In the genomic region with DNA sequence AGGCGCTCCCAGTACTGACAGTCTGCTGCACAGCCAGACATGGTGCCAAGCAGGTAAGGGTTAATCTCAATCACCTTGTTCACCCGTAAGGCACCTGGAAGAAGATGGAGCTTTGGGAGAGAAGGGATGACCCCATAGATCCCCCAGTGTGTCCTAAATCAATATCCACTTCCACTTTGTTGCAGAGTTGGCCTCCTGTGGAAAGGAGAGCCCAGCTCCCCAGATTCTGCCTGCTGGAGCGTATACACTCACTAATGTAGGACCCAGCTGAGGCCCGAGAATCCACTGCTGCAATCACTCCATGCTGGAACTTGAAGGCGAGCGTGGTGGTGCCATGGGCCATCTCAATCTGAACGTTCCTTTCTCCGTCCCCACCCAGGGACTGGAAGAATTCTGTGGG, we compare ENCODE assay signal across 1 cellular context.
TF ChIP-seq lines count a peak whose summit lies in the region.

No MANE protein-coding gene starts in this region.

TF ChIP-seq in SK-N-SH, 30 proteins besides CTCF, POLR2A, EP300 and RAD21:
- TF ChIP-seq, protein P1, sequence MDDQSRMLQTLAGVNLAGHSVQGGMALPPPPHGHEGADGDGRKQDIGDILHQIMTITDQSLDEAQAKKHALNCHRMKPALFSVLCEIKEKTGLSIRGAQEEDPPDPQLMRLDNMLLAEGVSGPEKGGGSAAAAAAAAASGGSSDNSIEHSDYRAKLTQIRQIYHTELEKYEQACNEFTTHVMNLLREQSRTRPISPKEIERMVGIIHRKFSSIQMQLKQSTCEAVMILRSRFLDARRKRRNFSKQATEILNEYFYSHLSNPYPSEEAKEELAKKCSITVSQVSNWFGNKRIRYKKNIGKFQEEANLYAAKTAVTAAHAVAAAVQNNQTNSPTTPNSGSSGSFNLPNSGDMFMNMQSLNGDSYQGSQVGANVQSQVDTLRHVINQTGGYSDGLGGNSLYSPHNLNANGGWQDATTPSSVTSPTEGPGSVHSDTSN (IDR thresholded peaks at IDR 0.05): no peak
- TF ChIP-seq RCOR1 (IDR thresholded peaks at IDR 0.05; ENCODE audit: low read length) (no peak), YY1 (IDR thresholded peaks at IDR 0.05; ENCODE audit: low read depth) (no peak)
- TF ChIP-seq, protein P2, sequence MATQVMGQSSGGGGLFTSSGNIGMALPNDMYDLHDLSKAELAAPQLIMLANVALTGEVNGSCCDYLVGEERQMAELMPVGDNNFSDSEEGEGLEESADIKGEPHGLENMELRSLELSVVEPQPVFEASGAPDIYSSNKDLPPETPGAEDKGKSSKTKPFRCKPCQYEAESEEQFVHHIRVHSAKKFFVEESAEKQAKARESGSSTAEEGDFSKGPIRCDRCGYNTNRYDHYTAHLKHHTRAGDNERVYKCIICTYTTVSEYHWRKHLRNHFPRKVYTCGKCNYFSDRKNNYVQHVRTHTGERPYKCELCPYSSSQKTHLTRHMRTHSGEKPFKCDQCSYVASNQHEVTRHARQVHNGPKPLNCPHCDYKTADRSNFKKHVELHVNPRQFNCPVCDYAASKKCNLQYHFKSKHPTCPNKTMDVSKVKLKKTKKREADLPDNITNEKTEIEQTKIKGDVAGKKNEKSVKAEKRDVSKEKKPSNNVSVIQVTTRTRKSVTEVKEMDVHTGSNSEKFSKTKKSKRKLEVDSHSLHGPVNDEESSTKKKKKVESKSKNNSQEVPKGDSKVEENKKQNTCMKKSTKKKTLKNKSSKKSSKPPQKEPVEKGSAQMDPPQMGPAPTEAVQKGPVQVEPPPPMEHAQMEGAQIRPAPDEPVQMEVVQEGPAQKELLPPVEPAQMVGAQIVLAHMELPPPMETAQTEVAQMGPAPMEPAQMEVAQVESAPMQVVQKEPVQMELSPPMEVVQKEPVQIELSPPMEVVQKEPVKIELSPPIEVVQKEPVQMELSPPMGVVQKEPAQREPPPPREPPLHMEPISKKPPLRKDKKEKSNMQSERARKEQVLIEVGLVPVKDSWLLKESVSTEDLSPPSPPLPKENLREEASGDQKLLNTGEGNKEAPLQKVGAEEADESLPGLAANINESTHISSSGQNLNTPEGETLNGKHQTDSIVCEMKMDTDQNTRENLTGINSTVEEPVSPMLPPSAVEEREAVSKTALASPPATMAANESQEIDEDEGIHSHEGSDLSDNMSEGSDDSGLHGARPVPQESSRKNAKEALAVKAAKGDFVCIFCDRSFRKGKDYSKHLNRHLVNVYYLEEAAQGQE (IDR thresholded peaks at IDR 0.05; ENCODE audit: low read depth, low read length): no peak
